ENCODE assay signal across 23 cellular contexts in the genomic region with DNA sequence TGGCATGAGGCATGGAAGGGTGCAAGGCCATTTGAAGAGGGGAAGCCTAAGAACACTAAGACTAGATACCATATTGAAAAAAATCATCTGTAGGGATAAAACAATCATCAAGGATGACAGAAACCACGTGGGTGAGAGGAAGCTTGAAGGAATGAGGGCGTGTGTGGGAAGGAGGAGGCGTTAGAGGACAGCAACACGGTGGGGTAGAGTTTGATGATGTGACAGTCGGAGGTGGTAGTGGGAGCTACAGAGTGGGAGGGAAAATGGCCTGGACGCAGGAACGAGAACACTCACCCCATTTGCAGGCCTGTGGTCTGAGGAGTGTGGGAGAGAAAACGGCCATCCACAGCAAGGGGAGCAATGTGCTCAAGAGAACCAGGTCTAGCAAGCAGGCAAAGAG. TPM values are rescaled to one million over a fixed set of nuclear protein-coding genes. Genes with fewer than 3 reads are reported as not detected.
A peak's percentile ranks its signal among the peaks of the same experiment; 100 is the strongest.
DNase-seq lines count a peak whose midpoint lies in the region; ATAC-seq, FAIRE-seq and TF ChIP-seq lines count a peak whose summit lies in the region.
"Had no signal": no experiment of that assay in that cellular context is flagged by ENCODE, and none has a peak within 500 bp of the region (broad histone marks: within the 10 kb centered on the region; RNA-seq: fewer than 3 reads in every experiment).

No MANE protein-coding gene starts in this region.

- H2BK5ac ChIP-seq in H9 (ENCODE audit: insufficient read length, low read length): no peak overlapping the region

- H2BK120ac ChIP-seq in H9 (ENCODE audit: low read depth, low read length, poor library complexity, severe bottlenecking): no peak overlapping the region

- H3K9ac ChIP-seq in H9 (ENCODE audit: extremely low read depth, insufficient read length, low read length): no peak overlapping the region
- H3K9ac ChIP-seq: BLaER1 had no signal

- ATAC-seq in stimulated activated naive B cell treated with anti-CD40 and anti-IgM and Interleukin-4, amounts not matched to agents 10 μg/mL and 1 μg/mL and 100 μg/mL, for 72 hours (replicated peaks): no peak
- ATAC-seq: CD8-positive, alpha-beta T cell had no signal

- no peak overlapping the region for H2BK20ac ChIP-seq in H9 (ENCODE audit: low read depth, low read length, poor library complexity, severe bottlenecking)

- no peak overlapping the region for H3K18ac ChIP-seq in H9 (ENCODE audit: insufficient read length, low read depth, low read length)

- no peak overlapping the region for H3K23ac ChIP-seq in H9 (ENCODE audit: insufficient read length, low read depth, low read length)

- H3K9me3 ChIP-seq in H9 (ENCODE audit: control insufficient read depth, low read depth, low read length): no peaks in the 10 kb centered on the region
- H3K9me3 ChIP-seq: BLaER1, Caco-2 had no signal

- no peak overlapping the region for H2BK12ac ChIP-seq in H9 (ENCODE audit: insufficient read length, low read depth, low read length)

- no peaks in the 10 kb centered on the region for H3K79me2 ChIP-seq in H9 (ENCODE audit: insufficient read depth, low read length)

- H4K8ac ChIP-seq in H9 (replicated peaks; ENCODE audit: insufficient read length, low read depth, low read length): no peak overlapping the region

- no peak overlapping the region for H3K4me2 ChIP-seq in H9 (ENCODE audit: insufficient read depth, insufficient read length, low read length)
- H3K4me2 ChIP-seq: BLaER1 had no signal

- H3K4me3 ChIP-seq in epithelial cell of esophagus (ENCODE audit: low read length): no peak overlapping the region
- H3K4me3 ChIP-seq: BLaER1 had no signal

- no peak overlapping the region; the same call in 1 of the 2 replicates for H3K14ac ChIP-seq in H9 (ENCODE audit: insufficient read depth, low read length)

- no peaks in the 10 kb centered on the region for H3K79me1 ChIP-seq in H9 (ENCODE audit: insufficient read depth, low read depth, low read length, poor library complexity, severe bottlenecking)

- no peaks in the 10 kb centered on the region for H3K23me2 ChIP-seq in H9 (ENCODE audit: insufficient read length, low read depth, low read length, poor library complexity, severe bottlenecking)

- H3K27ac Mint-ChIP-seq in H9: no peak overlapping the region
- H3K27ac Mint-ChIP-seq in stimulated activated naive B cell treated with anti-CD40 and anti-IgM and Interleukin-4, amounts not matched to agents 10 μg/mL and 1 μg/mL and 100 μg/mL, for 72 hours: peak overlapping the region; percentile 52
- H3K27ac Mint-ChIP-seq: B cell; CD4-positive, CD25-positive, alpha-beta regulatory T cell; CD8-positive, alpha-beta T cell had no signal

- H2AFZ ChIP-seq in H9 (ENCODE audit: low read length): no peak overlapping the region

- FAIRE-seq in urothelium cell line (lab: Jason Lieb, UNC): no peak
- FAIRE-seq: A204.1, G401.6, GM12892, H54 had no signal

- no peaks in the 10 kb centered on the region; a peak in 1 of 5 replicates for H3K9me3 Mint-ChIP-seq in H9
- no peaks in the 10 kb centered on the region for H3K9me3 Mint-ChIP-seq in stimulated activated naive B cell treated with anti-CD40 and anti-IgM and Interleukin-4, amounts not matched to agents 10 μg/mL and 1 μg/mL and 100 μg/mL, for 72 hours
- H3K9me3 Mint-ChIP-seq: CD4-positive, CD25-positive, alpha-beta regulatory T cell; CD8-positive, alpha-beta T cell had no signal

- no peak overlapping the region for H4K91ac ChIP-seq in H9 (ENCODE audit: insufficient read length, low read depth, low read length)

- peaks cover 0 to 7% (median 0%) of the 10 kb centered on the region in 3 experiments; a peak in 2 of 7 replicates for H3K36me3 Mint-ChIP-seq in H9 (ENCODE audit: insufficient read depth in 1 of 3, low read depth in 3 of 3)
- no peaks in the 10 kb centered on the region for H3K36me3 Mint-ChIP-seq in stimulated activated naive B cell treated with anti-CD40 and anti-IgM and Interleukin-4, amounts not matched to agents 10 μg/mL and 1 μg/mL and 100 μg/mL, for 72 hours
- H3K36me3 Mint-ChIP-seq: CD4-positive, CD25-positive, alpha-beta regulatory T cell; CD8-positive, alpha-beta T cell had no signal

- H3K56ac ChIP-seq in H9 (ENCODE audit: insufficient read length, low read depth, low read length): peak overlapping the region; percentile 79

- DNase-seq in H9 (no peak), NCI-H82 treated with DMSO at 0.1 percent for 48 hours (lab: John Stamatoyannopoulos, UW; ENCODE audit: unreplicated experiment) (peak; percentile 57), epithelial cell of esophagus (ENCODE audit: low read depth) (peak; percentile 9), NOMO-1 treated with dmso at 0.1 percent for 144 hours (lab: John Stamatoyannopoulos, UW; ENCODE audit: unreplicated experiment) (no peak), urothelium cell line (ENCODE audit: low spot score) (no peak), ureter (ENCODE audit: low spot score) (no peak), RKO (ENCODE audit: low spot score) (no peak)
- no peak for DNase-seq in stimulated activated naive B cell treated with anti-CD40 and anti-IgM and Interleukin-4, amounts not matched to agents 10 μg/mL and 1 μg/mL and 100 μg/mL, for 72 hours
- DNase-seq: Caco-2; CD4-positive, CD25-positive, alpha-beta regulatory T cell; CD8-positive, alpha-beta T cell; DMS153; DND-41; GOT3; HCEC 1CT had no signal

- H2BK15ac ChIP-seq in H9 (ENCODE audit: low read depth, low read length): no peak overlapping the region

- no peak overlapping the region for H2AK5ac ChIP-seq in H9 (ENCODE audit: insufficient read length, low read length)

- H3K27ac ChIP-seq in H9 (ENCODE audit: insufficient read length, low read depth, low read length): no peak overlapping the region
- H3K27ac ChIP-seq: 22Rv1, BLaER1, C4-2B had no signal

- no peaks in the 10 kb centered on the region for H4K20me1 ChIP-seq in H9 (ENCODE audit: control insufficient read depth, insufficient read depth, insufficient read length)
- H4K20me1 ChIP-seq: BLaER1 had no signal

- H3K4ac ChIP-seq in H9 (ENCODE audit: low read depth, low read length): no peak overlapping the region

- H4K5ac ChIP-seq in H9 (ENCODE audit: insufficient read length, low read depth, low read length): peak overlapping the region; percentile 97

- peaks cover 1% of the 10 kb centered on the region; the same call in 1 of the 2 replicates for H3K27me3 Mint-ChIP-seq in H9 (ENCODE audit: low read depth)
- peaks cover 0 to 5% of the 10 kb centered on the region in 2 donors for H3K27me3 Mint-ChIP-seq in stimulated activated naive B cell treated with anti-CD40 and anti-IgM and Interleukin-4, amounts not matched to agents 10 μg/mL and 1 μg/mL and 100 μg/mL, for 72 hours
- H3K27me3 Mint-ChIP-seq: B cell had no signal

- no peaks in the 10 kb centered on the region for H3K4me1 Mint-ChIP-seq in H9
- no peaks in the 10 kb centered on the region for H3K4me1 Mint-ChIP-seq in stimulated activated naive B cell treated with anti-CD40 and anti-IgM and Interleukin-4, amounts not matched to agents 10 μg/mL and 1 μg/mL and 100 μg/mL, for 72 hours
- H3K4me1 Mint-ChIP-seq: B cell; CD4-positive, CD25-positive, alpha-beta regulatory T cell had no signal

- no peak overlapping the region for H3T11ph ChIP-seq in H9 (ENCODE audit: low read length)

- no peak overlapping the region for H3K4me3 Mint-ChIP-seq in H9
- no peak overlapping the region for H3K4me3 Mint-ChIP-seq in stimulated activated naive B cell treated with anti-CD40 and anti-IgM and Interleukin-4, amounts not matched to agents 10 μg/mL and 1 μg/mL and 100 μg/mL, for 72 hours
- H3K4me3 Mint-ChIP-seq: B cell; CD4-positive, CD25-positive, alpha-beta regulatory T cell; CD8-positive, alpha-beta T cell had no signal

- no peaks in the 10 kb centered on the region for H3K4me1 ChIP-seq in H9 (ENCODE audit: insufficient read depth, low read length)
- H3K4me1 ChIP-seq: Caco-2 had no signal

- WGBS in H9 (ENCODE audit: extremely low coverage, insufficient read length, low lambda C conversion rate): no CpG with 5 or more reads among the region's 8 CpGs

- TF ChIP-seq CTCF in H9 (conservative IDR thresholded peaks at IDR 0.05): no peak
- TF ChIP-seq CTCF in epithelial cell of esophagus (IDR thresholded peaks at IDR 0.05; ENCODE audit: insufficient read depth, low read depth, low read length, missing control alignments): no peak

- H3K27me3 ChIP-seq in H9 (ENCODE audit: insufficient read depth, low read length): no peaks in the 10 kb centered on the region
- H3K27me3 ChIP-seq: BLaER1 had no signal

RNA-seq across cellular contexts. Expression of a gene that starts 25.4 kb away (rescaled TPM):
- total RNA-seq in H9 (2021) (39.9 and 40.6 TPM in 2 replicates), ureter (113 TPM)

Comparison
In these comparisons a context has a peak if more than half of its experiments do, and no peak if none do; other contexts are left out.
1. DNase-seq: peak in NCI-H82 treated with DMSO at 0.1 percent for 48 hours (single experiment) and epithelial cell of esophagus (single experiment); none in H9 (single experiment), stimulated activated naive B cell treated with anti-CD40 and anti-IgM and Interleukin-4, amounts not matched to agents 10 μg/mL and 1 μg/mL and 100 μg/mL, for 72 hours (single experiment), NOMO-1 treated with dmso at 0.1 percent for 144 hours (single experiment), urothelium cell line (single experiment), ureter (single experiment) and RKO (single experiment).